ENCODE assay signal across 21 cellular contexts in the genomic region with DNA sequence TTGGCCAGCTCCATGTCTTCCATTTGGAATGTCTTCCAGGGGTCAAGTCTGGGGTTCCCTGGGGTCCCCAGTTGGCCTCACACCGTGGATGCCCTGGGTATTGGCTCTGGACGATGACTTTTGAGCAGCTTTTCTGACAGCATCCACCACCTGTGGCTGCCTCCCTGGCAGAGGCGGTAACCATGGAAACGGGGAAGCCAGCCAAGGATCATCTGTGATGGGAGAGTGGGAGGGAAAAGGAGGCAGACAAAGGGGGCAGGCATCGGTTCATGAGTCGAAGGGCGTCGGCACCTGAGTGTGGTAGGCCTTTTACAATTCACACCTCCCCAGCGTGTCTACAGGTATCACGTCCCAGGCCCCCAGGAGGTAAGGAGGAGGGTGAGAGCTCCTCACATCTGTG.
DNase-seq lines count a peak whose midpoint lies in the region; ATAC-seq and TF ChIP-seq lines count a peak whose summit lies in the region.
"Had no signal": no experiment of that assay in that cellular context is flagged by ENCODE, and none has a peak within 500 bp of the region (broad histone marks: within the 10 kb centered on the region; RNA-seq: fewer than 3 reads in every experiment).

No MANE protein-coding gene starts in this region.

- H3K4me1 Mint-ChIP-seq in activated T-helper 17 cell treated with anti-CD3 and anti-CD28 coated beads, Interleukin-2, amount 50 U/mL, for 72 hours = no peaks in the 10 kb centered on the region

- H3K36me3 ChIP-seq in vagina = no peaks in the 10 kb centered on the region
- H3K36me3 ChIP-seq: BE2C, heart right ventricle, neutrophil had no signal

- no peak for ATAC-seq in activated T-helper 17 cell treated with anti-CD3 and anti-CD28 coated beads, Interleukin-2, amount 50 U/mL, for 72 hours (replicated peaks)
- no peak for ATAC-seq in GM21737 (IDR thresholded peaks at IDR 0.05; ENCODE audit: unreplicated experiment)
- ATAC-seq: activated CD8-positive, alpha-beta T cell treated with anti-CD3 and anti-CD28 coated beads, Interleukin-2, amount 10 ng/mL, durations not matched to agents 7 days and 5 days; heart right ventricle; mucosa of descending colon had no signal

- H3K36me3 Mint-ChIP-seq in activated T-helper 17 cell treated with anti-CD3 and anti-CD28 coated beads, Interleukin-2, amount 50 U/mL, for 72 hours (ENCODE audit: low read depth) = peaks cover 19% of the 10 kb centered on the region

- H3K4me1 ChIP-seq in vagina = no peaks in the 10 kb centered on the region
- H3K4me1 ChIP-seq: BE2C, heart right ventricle had no signal

- H3K27ac Mint-ChIP-seq in activated T-helper 17 cell treated with anti-CD3 and anti-CD28 coated beads, Interleukin-2, amount 50 U/mL, for 72 hours = peak overlapping the region; percentile 79
- H3K27ac Mint-ChIP-seq: activated CD8-positive, alpha-beta T cell treated with anti-CD3 and anti-CD28 coated beads, Interleukin-2, amount 10 ng/mL, durations not matched to agents 7 days and 5 days; HFFc6; T-helper 2 cell treated with Interferon-gamma antibody and Interleukin-4, amounts not matched to agents 5 μg/mL and 100 μg/mL, for 36 hours had no signal

- TF ChIP-seq CTCF in vagina (IDR thresholded peaks at IDR 0.05) = no peak

- intact Hi-C loops in vagina (cut with DNase I) = no loop called here

- H3K9me3 ChIP-seq in vagina = no peaks in the 10 kb centered on the region
- H3K9me3 ChIP-seq: BE2C, mucosa of descending colon had no signal

- TF ChIP-seq POLR2A in vagina (IDR thresholded peaks at IDR 0.05) = no peak

- H3K27me3 ChIP-seq in vagina = no peaks in the 10 kb centered on the region
- H3K27me3 ChIP-seq: BE2C, heart right ventricle, neutrophil had no signal

- peak; percentile 1 for DNase-seq in NCI-H2029 (lab: John Stamatoyannopoulos, UW)
- DNase-seq in NCI-H2029 treated with DMSO at 0.1 percent for 48 hours (lab: John Stamatoyannopoulos, UW) = no peak
- DNase-seq in NCI-H2171 (lab: John Stamatoyannopoulos, UW) = peak; percentile 76
- DNase-seq in nucleus accumbens (lab: John Stamatoyannopoulos, UW) = peak in 41 of 56 donors; percentile 1 to 76 (median 28)
- DNase-seq in GDM1 (lab: John Stamatoyannopoulos, UW) = no peak
- DNase-seq in vagina (ENCODE audit: extremely low spot score in 2 of 2) = no peak
- DNase-seq: activated CD8-positive, alpha-beta T cell treated with anti-CD3 and anti-CD28 coated beads, Interleukin-2, amount 10 ng/mL, durations not matched to agents 7 days and 5 days; activated naive CD4-positive, alpha-beta T cell treated with Interleukin-2 at 50 U/mL for 16 hours; activated T-cell treated with anti-CD3 and anti-CD28 coated beads, Interleukin-2, amount 50 U/mL, for 24 hours; BE2C; heart right ventricle; HFFc6; mucosa of descending colon; NCI-H1694; NCI-H774; stimulated activated CD4-positive, alpha-beta T cell treated with anti-CD3 and anti-CD28 coated beads, Interleukin-12 subunit alpha, Interleukin-12 subunit beta, amount 100 ng/mL, for 4 hours had no signal

- H3K4me3 ChIP-seq in vagina = no peak overlapping the region
- H3K4me3 ChIP-seq: dorsolateral prefrontal cortex, heart right ventricle, mucosa of descending colon had no signal

- H3K9me3 Mint-ChIP-seq in activated T-helper 17 cell treated with anti-CD3 and anti-CD28 coated beads, Interleukin-2, amount 50 U/mL, for 72 hours = peaks cover 18% of the 10 kb centered on the region

- no peak overlapping the region for H3K27ac ChIP-seq in vagina
- H3K27ac ChIP-seq: dorsolateral prefrontal cortex, heart right ventricle, neutrophil had no signal

- no peaks in the 10 kb centered on the region for H3K27me3 Mint-ChIP-seq in activated T-helper 17 cell treated with anti-CD3 and anti-CD28 coated beads, Interleukin-2, amount 50 U/mL, for 72 hours
- H3K27me3 Mint-ChIP-seq: activated T-cell treated with anti-CD3 and anti-CD28 coated beads, Interleukin-2, amount 50 U/mL, for 24 hours had no signal

- H3K4me3 Mint-ChIP-seq in activated T-helper 17 cell treated with anti-CD3 and anti-CD28 coated beads, Interleukin-2, amount 50 U/mL, for 72 hours = no peak overlapping the region
- H3K4me3 Mint-ChIP-seq: activated CD8-positive, alpha-beta T cell treated with anti-CD3 and anti-CD28 coated beads, Interleukin-2, amount 10 ng/mL, durations not matched to agents 7 days and 5 days; activated T-cell treated with anti-CD3 and anti-CD28 coated beads, Interleukin-2, amount 50 U/mL, for 24 hours; HFFc6; T-helper 2 cell treated with Interferon-gamma antibody and Interleukin-4, amounts not matched to agents 5 μg/mL and 100 μg/mL, for 36 hours had no signal

Comparison
In these comparisons a context has a peak if more than half of its experiments do, and no peak if none do; other contexts are left out.
1. DNase-seq: peak in NCI-H2029 (single experiment), NCI-H2171 (single experiment) and nucleus accumbens (41 of 56); none in NCI-H2029 treated with DMSO at 0.1 percent for 48 hours (single experiment), GDM1 (single experiment) and vagina (0 of 2).